Comparison of ENCODE assay signal across 8 cellular contexts in the genomic region with DNA sequence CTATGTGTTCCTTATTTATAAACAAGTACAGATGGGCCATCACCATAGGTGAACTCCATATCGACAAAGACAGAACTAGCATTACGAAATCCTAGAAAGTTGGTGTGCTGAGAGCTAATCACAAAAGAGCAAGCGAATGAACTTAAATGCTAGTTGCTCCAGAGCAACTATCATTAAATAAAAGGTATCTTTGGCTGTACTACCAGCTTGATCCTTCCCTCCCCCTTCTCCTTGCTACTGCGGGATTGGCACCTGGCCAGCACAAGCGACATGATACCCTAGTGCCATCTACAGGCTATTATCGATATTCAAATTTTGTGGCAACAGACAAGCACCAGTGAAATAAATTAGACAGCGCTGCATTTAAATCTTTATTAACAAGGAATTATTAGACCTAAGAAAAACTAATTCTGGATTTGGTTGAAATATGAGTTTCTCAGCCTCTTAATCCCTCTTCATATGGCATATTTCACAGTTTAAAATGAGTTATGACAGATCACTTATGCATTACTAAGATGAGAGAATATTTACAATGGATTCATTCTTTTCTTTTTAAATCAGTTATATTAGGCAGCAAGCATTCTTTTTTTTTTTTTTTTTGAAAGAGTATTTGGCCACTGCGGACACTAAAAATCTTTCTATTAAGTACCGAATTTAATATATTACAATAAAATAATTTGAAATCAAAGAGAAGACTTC. TPM values are rescaled to one million over a fixed set of nuclear protein-coding genes. Genes with fewer than 3 reads are reported as not detected.
DNase-seq lines count a peak whose midpoint lies in the region; ATAC-seq and TF ChIP-seq lines count a peak whose summit lies in the region.

No MANE protein-coding gene starts in this region.

- no peaks in the 10 kb centered on the region for H3K36me3 Mint-ChIP-seq in activated CD8-positive, alpha-beta memory T cell treated with anti-CD3 and anti-CD28 coated beads, Interleukin-2, amount 10 ng/mL, durations not matched to agents 7 days and 5 days
- H3K36me3 Mint-ChIP-seq in naive thymus-derived CD8-positive, alpha-beta T cell = no peaks in the 10 kb centered on the region

- no peak overlapping the region for H3K27ac Mint-ChIP-seq in activated CD8-positive, alpha-beta memory T cell treated with anti-CD3 and anti-CD28 coated beads, Interleukin-2, amount 10 ng/mL, durations not matched to agents 7 days and 5 days
- H3K27ac Mint-ChIP-seq in naive thymus-derived CD8-positive, alpha-beta T cell = peak overlapping the region in 1 of 10 donors; percentile 43

- H3K4me1 ChIP-seq in thoracic aorta (ENCODE audit: control insufficient read depth in 1 of 2, low read depth in 2 of 2) = peaks cover 11 to 17% of the 10 kb centered on the region in 2 donors

- H3K9me3 ChIP-seq in thoracic aorta = no peaks in the 10 kb centered on the region

- peak overlapping the region; percentile 62 for H3K4me3 ChIP-seq in thoracic aorta

- no peaks in the 10 kb centered on the region for H3K9me3 Mint-ChIP-seq in activated CD8-positive, alpha-beta memory T cell treated with anti-CD3 and anti-CD28 coated beads, Interleukin-2, amount 10 ng/mL, durations not matched to agents 7 days and 5 days (ENCODE audit: low read depth)
- H3K9me3 Mint-ChIP-seq in naive thymus-derived CD8-positive, alpha-beta T cell = no peaks in the 10 kb centered on the region

- no peaks in the 10 kb centered on the region for H3K36me3 ChIP-seq in thoracic aorta

- CTCF ChIA-PET in activated CD8-positive, alpha-beta memory T cell treated with anti-CD3 and anti-CD28 coated beads, Interleukin-2, amount 10 ng/mL, durations not matched to agents 7 days and 5 days (lab: Charles Lee) = no interaction called here

- no peaks in the 10 kb centered on the region for H3K27me3 ChIP-seq in thoracic aorta (replicated peaks; ENCODE audit: insufficient read depth)

- H3K27ac ChIP-seq in thoracic aorta = no peak overlapping the region

- POLR2A ChIA-PET in naive thymus-derived CD8-positive, alpha-beta T cell (lab: Charles Lee) = no interaction called here

- TF ChIP-seq CTCF in thoracic aorta (IDR thresholded peaks at IDR 0.05) = peak; percentile 55

- H3K27me3 Mint-ChIP-seq in activated CD8-positive, alpha-beta memory T cell treated with anti-CD3 and anti-CD28 coated beads, Interleukin-2, amount 10 ng/mL, durations not matched to agents 7 days and 5 days = peaks cover 7% of the 10 kb centered on the region
- peaks cover 9 to 28% (median 11%) of the 10 kb centered on the region in 5 donors for H3K27me3 Mint-ChIP-seq in naive thymus-derived CD8-positive, alpha-beta T cell

- DNase-seq in Ammon's horn (ENCODE audit: low spot score) (peak; percentile 93), NCI-H748 treated with DMSO at 0.1 percent for 48 hours (lab: John Stamatoyannopoulos, UW) (peak; percentile 90), fibroblast of gingiva (ENCODE audit: low read depth) (peak; percentile 79), thoracic aorta (ENCODE audit: low spot score) (peak; percentile 33)
- peak; percentile 48 for DNase-seq in activated CD8-positive, alpha-beta memory T cell treated with anti-CD3 and anti-CD28 coated beads, Interleukin-2, amount 10 ng/mL, durations not matched to agents 7 days and 5 days
- peak; percentile 30 to 81 (median 46) for DNase-seq in naive thymus-derived CD8-positive, alpha-beta T cell

- ATAC-seq in GM18909 (IDR thresholded peaks at IDR 0.05; ENCODE audit: poor library complexity, unreplicated experiment) = peak; percentile 87
- peak; percentile 74 for ATAC-seq in HG03520 (IDR thresholded peaks at IDR 0.05; ENCODE audit: unreplicated experiment)
- peak; percentile 53 for ATAC-seq in activated CD8-positive, alpha-beta memory T cell treated with anti-CD3 and anti-CD28 coated beads, Interleukin-2, amount 10 ng/mL, durations not matched to agents 7 days and 5 days
- peak; percentile 46 to 70 for ATAC-seq in naive thymus-derived CD8-positive, alpha-beta T cell
- ATAC-seq in thoracic aorta (ENCODE audit: insufficient number of reproducible peaks, low FRiP score, low read depth) = no peak

- H3K4me1 Mint-ChIP-seq in activated CD8-positive, alpha-beta memory T cell treated with anti-CD3 and anti-CD28 coated beads, Interleukin-2, amount 10 ng/mL, durations not matched to agents 7 days and 5 days = peaks cover 3% of the 10 kb centered on the region
- H3K4me1 Mint-ChIP-seq in naive thymus-derived CD8-positive, alpha-beta T cell = peaks cover 2 to 36% (median 5%) of the 10 kb centered on the region in 4 donors

- H3K4me3 Mint-ChIP-seq in activated CD8-positive, alpha-beta memory T cell treated with anti-CD3 and anti-CD28 coated beads, Interleukin-2, amount 10 ng/mL, durations not matched to agents 7 days and 5 days = no peak overlapping the region
- peak overlapping the region in 4 of 10 donors; percentile 17 to 73 (median 48) for H3K4me3 Mint-ChIP-seq in naive thymus-derived CD8-positive, alpha-beta T cell

RNA-seq across cellular contexts. Expression of gene PCDH9, which starts 5.8 kb away (rescaled TPM):
- under 1 TPM; 0.14 to 0.15 TPM for total RNA-seq in activated CD8-positive, alpha-beta memory T cell treated with anti-CD3 and anti-CD28 coated beads, Interleukin-2, amount 10 ng/mL, durations not matched to agents 7 days and 5 days
- total RNA-seq in naive thymus-derived CD8-positive, alpha-beta T cell = 1 to 10 TPM; 1.4 to 1.7 TPM
- under 1 TPM; 0.04 to 0.35 (median 0.07) TPM for polyA plus RNA-seq in naive thymus-derived CD8-positive, alpha-beta T cell
- total RNA-seq in thoracic aorta = 10 to 100 TPM; 12.3 to 15.3 TPM

Comparison
In these comparisons a context has a peak if more than half of its experiments do, and no peak if none do; other contexts are left out.
1. DNase-seq: peak in every context shown above with its lines; median percentile 93 in Ammon's horn; 90 in NCI-H748 treated with DMSO at 0.1 percent for 48 hours; 79 in fibroblast of gingiva; 48 in activated CD8-positive, alpha-beta memory T cell treated with anti-CD3 and anti-CD28 coated beads, Interleukin-2, amount 10 ng/mL, durations not matched to agents 7 days and 5 days; 46 in naive thymus-derived CD8-positive, alpha-beta T cell; 33 in thoracic aorta.
2. RNA of gene PCDH9, which starts 5.8 kb away (total RNA-seq): 12.3 to 15.3 TPM in thoracic aorta; 1.4 to 1.7 TPM in naive thymus-derived CD8-positive, alpha-beta T cell and 0.14 to 0.15 TPM in activated CD8-positive, alpha-beta memory T cell treated with anti-CD3 and anti-CD28 coated beads, Interleukin-2, amount 10 ng/mL, durations not matched to agents 7 days and 5 days; every median in the first group is over 4 times any median in the second.